27 cellular contexts compared by ENCODE assay signal in genomic region chr20:46377532-46377931, GRCh38. TPM values are rescaled to one million over a fixed set of nuclear protein-coding genes. Genes with fewer than 3 reads are reported as not detected.
DNase-seq lines count a peak whose midpoint lies in the region; ATAC-seq and TF ChIP-seq lines count a peak whose summit lies in the region.
"Had no signal": no experiment of that assay in that cellular context is flagged by ENCODE, and none has a peak within 500 bp of the region (broad histone marks: within the 10 kb centered on the region; RNA-seq: fewer than 3 reads in every experiment).

No MANE protein-coding gene starts in this region.

- ATAC-seq in effector memory CD8-positive, alpha-beta T cell (replicated peaks): no peak
- ATAC-seq in aorta (ENCODE audit: low FRiP score): no peak
- ATAC-seq: activated CD8-positive, alpha-beta memory T cell treated with anti-CD3 and anti-CD28 coated beads, Interleukin-2, amount 10 ng/mL, durations not matched to agents 7 days and 5 days; activated naive CD8-positive, alpha-beta T cell treated with anti-CD3 and anti-CD28 coated beads, Interleukin-2, amount 50 U/mL, for 24 hours; gastroesophageal sphincter; pancreas; sciatic nerve; stimulated activated naive CD8-positive, alpha-beta T cell treated with anti-CD3 and anti-CD28 coated beads, Interleukin-15, amount 100 ng/mL, for 72 hours had no signal

- no peak overlapping the region for H3K4me3 ChIP-seq in prostate gland
- H3K4me3 ChIP-seq in aorta (ENCODE audit: low read length in 2 of 2): no peak overlapping the region
- no peak overlapping the region for H3K4me3 ChIP-seq in HAP-1
- H3K4me3 ChIP-seq: gastroesophageal sphincter, pancreas, SJCRH30, tibial artery had no signal

- no peaks in the 10 kb centered on the region for H3K27me3 Mint-ChIP-seq in activated CD4-positive, alpha-beta memory T cell treated with anti-CD3 and anti-CD28 coated beads for 36 hours
- H3K27me3 Mint-ChIP-seq in activated CD4-positive, alpha-beta memory T cell treated with anti-CD3 and anti-CD28 coated beads, Interleukin-2, amount 10 ng/mL, durations not matched to agents 7 days and 5 days: no peaks in the 10 kb centered on the region
- no peaks in the 10 kb centered on the region for H3K27me3 Mint-ChIP-seq in effector memory CD8-positive, alpha-beta T cell
- H3K27me3 Mint-ChIP-seq: activated CD8-positive, alpha-beta memory T cell treated with anti-CD3 and anti-CD28 coated beads, Interleukin-2, amount 10 ng/mL, durations not matched to agents 7 days and 5 days; activated naive CD8-positive, alpha-beta T cell treated with anti-CD3 and anti-CD28 coated beads, Interleukin-2, amount 50 U/mL, for 24 hours; brain; stimulated activated naive CD8-positive, alpha-beta T cell treated with anti-CD3 and anti-CD28 coated beads, Interleukin-15, amount 100 ng/mL, for 72 hours had no signal

- peak overlapping the region; percentile 9 for H3K27ac Mint-ChIP-seq in activated CD4-positive, alpha-beta memory T cell treated with anti-CD3 and anti-CD28 coated beads for 36 hours
- H3K27ac Mint-ChIP-seq in activated CD4-positive, alpha-beta memory T cell treated with anti-CD3 and anti-CD28 coated beads, Interleukin-2, amount 10 ng/mL, durations not matched to agents 7 days and 5 days: no peak overlapping the region
- H3K27ac Mint-ChIP-seq in effector memory CD8-positive, alpha-beta T cell: peak overlapping the region; percentile 11 to 31
- H3K27ac Mint-ChIP-seq: activated CD8-positive, alpha-beta memory T cell treated with anti-CD3 and anti-CD28 coated beads, Interleukin-2, amount 10 ng/mL, durations not matched to agents 7 days and 5 days; activated naive CD8-positive, alpha-beta T cell treated with anti-CD3 and anti-CD28 coated beads, Interleukin-2, amount 50 U/mL, for 24 hours had no signal

- no peak overlapping the region for H3K4me3 Mint-ChIP-seq in activated CD4-positive, alpha-beta memory T cell treated with anti-CD3 and anti-CD28 coated beads for 36 hours
- H3K4me3 Mint-ChIP-seq in activated CD4-positive, alpha-beta memory T cell treated with anti-CD3 and anti-CD28 coated beads, Interleukin-2, amount 10 ng/mL, durations not matched to agents 7 days and 5 days: no peak overlapping the region
- H3K4me3 Mint-ChIP-seq in effector memory CD8-positive, alpha-beta T cell: no peak overlapping the region
- H3K4me3 Mint-ChIP-seq: activated CD8-positive, alpha-beta memory T cell treated with anti-CD3 and anti-CD28 coated beads, Interleukin-2, amount 10 ng/mL, durations not matched to agents 7 days and 5 days; activated naive CD8-positive, alpha-beta T cell treated with anti-CD3 and anti-CD28 coated beads, Interleukin-2, amount 50 U/mL, for 24 hours; brain; stimulated activated naive CD8-positive, alpha-beta T cell treated with anti-CD3 and anti-CD28 coated beads, Interleukin-15, amount 100 ng/mL, for 72 hours had no signal

- H3K4me1 Mint-ChIP-seq in activated CD4-positive, alpha-beta memory T cell treated with anti-CD3 and anti-CD28 coated beads for 36 hours (ENCODE audit: low read depth): no peaks in the 10 kb centered on the region
- no peaks in the 10 kb centered on the region for H3K4me1 Mint-ChIP-seq in activated CD4-positive, alpha-beta memory T cell treated with anti-CD3 and anti-CD28 coated beads, Interleukin-2, amount 10 ng/mL, durations not matched to agents 7 days and 5 days
- peaks cover 8% of the 10 kb centered on the region in 2 donors for H3K4me1 Mint-ChIP-seq in effector memory CD8-positive, alpha-beta T cell (ENCODE audit: low read depth in 2 of 2)
- H3K4me1 Mint-ChIP-seq: activated CD8-positive, alpha-beta memory T cell treated with anti-CD3 and anti-CD28 coated beads, Interleukin-2, amount 10 ng/mL, durations not matched to agents 7 days and 5 days; activated naive CD8-positive, alpha-beta T cell treated with anti-CD3 and anti-CD28 coated beads, Interleukin-2, amount 50 U/mL, for 24 hours; brain; stimulated activated naive CD8-positive, alpha-beta T cell treated with anti-CD3 and anti-CD28 coated beads, Interleukin-15, amount 100 ng/mL, for 72 hours had no signal

- no peak for DNase-seq in activated CD4-positive, alpha-beta memory T cell treated with anti-CD3 and anti-CD28 coated beads for 36 hours
- DNase-seq in activated CD4-positive, alpha-beta memory T cell treated with anti-CD3 and anti-CD28 coated beads, Interleukin-2, amount 10 ng/mL, durations not matched to agents 7 days and 5 days: no peak
- DNase-seq in NCI-H526 treated with DMSO at 0.1 percent for 48 hours (lab: John Stamatoyannopoulos, UW) (peak; percentile 24), prostate gland (ENCODE audit: low spot score) (no peak), aorta (no peak), HAP-1 (ENCODE audit: low spot score in 2 of 2) (no peak), NCI-H187 (lab: John Stamatoyannopoulos, UW) (no peak)
- DNase-seq in effector memory CD8-positive, alpha-beta T cell: no peak
- DNase-seq: activated CD8-positive, alpha-beta memory T cell treated with anti-CD3 and anti-CD28 coated beads, Interleukin-2, amount 10 ng/mL, durations not matched to agents 7 days and 5 days; activated naive CD8-positive, alpha-beta T cell treated with anti-CD3 and anti-CD28 coated beads, Interleukin-2, amount 50 U/mL, for 24 hours; effector CD8-positive, alpha-beta T cell; hippocampal formation; midbrain; MM.1S; NCI-H1436; NCI-H510A; NK-92 treated with Interleukin-12 subunit alpha and Interleukin-12 subunit beta, amount 100 ng/mL, for 24 hours; pancreas; SJCRH30; stimulated activated CD4-positive, alpha-beta T cell treated with anti-CD3 and anti-CD28 coated beads, Interleukin-15, amount 100 ng/mL, for 24 hours; stimulated activated naive CD8-positive, alpha-beta T cell treated with anti-CD3 and anti-CD28 coated beads, Interleukin-15, amount 100 ng/mL, for 72 hours; T-helper 1 cell; tibial artery had no signal

- H3K27me3 ChIP-seq in prostate gland (replicated peaks; ENCODE audit: insufficient read depth): no peaks in the 10 kb centered on the region
- H3K27me3 ChIP-seq in aorta (ENCODE audit: control insufficient read depth in 1 of 2, insufficient read depth in 2 of 2, low read length in 1 of 2): no peaks in the 10 kb centered on the region
- H3K27me3 ChIP-seq in HAP-1 (ENCODE audit: low read depth): no peaks in the 10 kb centered on the region
- H3K27me3 ChIP-seq: gastroesophageal sphincter, pancreas, SJCRH30, tibial artery had no signal

- no peaks in the 10 kb centered on the region for H3K9me3 Mint-ChIP-seq in activated CD4-positive, alpha-beta memory T cell treated with anti-CD3 and anti-CD28 coated beads for 36 hours
- no peaks in the 10 kb centered on the region for H3K9me3 Mint-ChIP-seq in activated CD4-positive, alpha-beta memory T cell treated with anti-CD3 and anti-CD28 coated beads, Interleukin-2, amount 10 ng/mL, durations not matched to agents 7 days and 5 days
- H3K9me3 Mint-ChIP-seq in effector memory CD8-positive, alpha-beta T cell: no peaks in the 10 kb centered on the region
- H3K9me3 Mint-ChIP-seq: activated naive CD8-positive, alpha-beta T cell treated with anti-CD3 and anti-CD28 coated beads, Interleukin-2, amount 50 U/mL, for 24 hours; brain; stimulated activated naive CD8-positive, alpha-beta T cell treated with anti-CD3 and anti-CD28 coated beads, Interleukin-15, amount 100 ng/mL, for 72 hours had no signal

- WGBS in prostate gland: 45% methylated on average over 6 of the region's 6 CpGs
- WGBS in aorta, 2 donors: 85 to 86% methylated on average over 6 of the region's 6 CpGs

- CTCF ChIA-PET in activated CD4-positive, alpha-beta memory T cell treated with anti-CD3 and anti-CD28 coated beads for 36 hours (lab: Charles Lee): interaction anchor here (1.0 to 1.3 kb wide), 2 partner anchors 29 to 71 kb away, joined by 3 to 4 read pairs; partner anchors contain the start of gene ELMO2
- CTCF ChIA-PET in activated CD4-positive, alpha-beta memory T cell treated with anti-CD3 and anti-CD28 coated beads, Interleukin-2, amount 10 ng/mL, durations not matched to agents 7 days and 5 days (lab: Charles Lee): no interaction called here

- POLR2A ChIA-PET in activated CD4-positive, alpha-beta memory T cell treated with anti-CD3 and anti-CD28 coated beads for 36 hours (lab: Charles Lee): interaction anchor here (1.3 kb wide), 1 partner anchor 35 kb away, joined by 3 read pairs; no protein-coding TSS in a partner anchor
- POLR2A ChIA-PET in activated CD4-positive, alpha-beta memory T cell treated with anti-CD3 and anti-CD28 coated beads, Interleukin-2, amount 10 ng/mL, durations not matched to agents 7 days and 5 days (lab: Charles Lee): interaction anchor here (1.5 kb wide), 1 partner anchor 23 kb away, joined by 6 read pairs; no protein-coding TSS in a partner anchor

- H3K36me3 Mint-ChIP-seq in activated CD4-positive, alpha-beta memory T cell treated with anti-CD3 and anti-CD28 coated beads for 36 hours: peaks cover 54% of the 10 kb centered on the region
- peaks cover 82% of the 10 kb centered on the region for H3K36me3 Mint-ChIP-seq in activated CD4-positive, alpha-beta memory T cell treated with anti-CD3 and anti-CD28 coated beads, Interleukin-2, amount 10 ng/mL, durations not matched to agents 7 days and 5 days (ENCODE audit: low read depth)
- H3K36me3 Mint-ChIP-seq in effector memory CD8-positive, alpha-beta T cell (ENCODE audit: insufficient read depth): peaks cover 86% of the 10 kb centered on the region

- H3K36me3 ChIP-seq in prostate gland (peaks cover 0 to 37% of the 10 kb centered on the region in 2 donors), aorta (ENCODE audit: control insufficient read depth in 1 of 2, insufficient read depth in 2 of 2, low read length in 1 of 2) (peaks cover 8 to 23% of the 10 kb centered on the region in 2 donors), HAP-1 (replicated peaks) (peaks cover 33% of the 10 kb centered on the region)

- intact Hi-C loops in activated CD4-positive, alpha-beta memory T cell treated with anti-CD3 and anti-CD28 coated beads for 36 hours (cut with micrococcal nuclease): no loop called here
- intact Hi-C loops in prostate gland (cut with DNase I): no loop called here
- intact Hi-C loops in aorta (cut with DNase I): no loop called here

- peak overlapping the region; percentile 22 to 55 for H3K27ac ChIP-seq in prostate gland
- no peak overlapping the region for H3K27ac ChIP-seq in aorta (ENCODE audit: low read depth in 1 of 2, low read length in 2 of 2)
- H3K27ac ChIP-seq: 22Rv1, gastroesophageal sphincter, pancreas, SJCRH30, tibial artery had no signal

- no peak for TF ChIP-seq POLR2A in prostate gland (IDR thresholded peaks at IDR 0.05)

- H3K4me1 ChIP-seq in prostate gland (replicated peaks): peaks cover 9% of the 10 kb centered on the region
- no peaks in the 10 kb centered on the region for H3K4me1 ChIP-seq in aorta (ENCODE audit: control insufficient read depth in 1 of 2, insufficient read depth in 2 of 2, low read length in 2 of 2)
- no peaks in the 10 kb centered on the region for H3K4me1 ChIP-seq in HAP-1
- H3K4me1 ChIP-seq: gastroesophageal sphincter, pancreas, SJCRH30, tibial artery had no signal

- H3K9me3 ChIP-seq in prostate gland (no peaks in the 10 kb centered on the region), aorta (ENCODE audit: control insufficient read depth, low read length) (no peaks in the 10 kb centered on the region), HAP-1 (no peaks in the 10 kb centered on the region)
- H3K9me3 ChIP-seq: gastroesophageal sphincter, pancreas, SJCRH30, tibial artery had no signal

- peak in 1 of 4 experiments; percentile 30 for TF ChIP-seq CTCF in prostate gland (IDR thresholded peaks at IDR 0.05)

- in situ Hi-C loops in HAP-1 (cut with MboI; ENCODE audit: low sequenced_read_pairs): no loop called here

RNA-seq across cellular contexts. Expression of gene ELMO2, which starts 28.9 kb away (rescaled TPM):
- 10 to 100 TPM; 57.4 to 64.1 TPM for total RNA-seq in activated CD4-positive, alpha-beta memory T cell treated with anti-CD3 and anti-CD28 coated beads for 36 hours
- total RNA-seq in activated CD4-positive, alpha-beta memory T cell treated with anti-CD3 and anti-CD28 coated beads, Interleukin-2, amount 10 ng/mL, durations not matched to agents 7 days and 5 days: 10 to 100 TPM; 85.6 to 97.6 TPM
- total RNA-seq in prostate gland (100 to 1,000 TPM in 1 of 2 donors, 10 to 100 TPM in 1; 47.7 to 117 TPM), aorta (10 to 100 TPM; 47.5 to 51.6 TPM)
- 10 to 100 TPM; 19.3 to 24.2 TPM for polyA plus RNA-seq in aorta

Comparison
In these comparisons a context has a peak if more than half of its experiments do, and no peak if none do; other contexts are left out.
1. H3K27ac ChIP-seq: peak in prostate gland (2 of 2); none in aorta (0 of 2).